ENCODE assay signal across 8 cellular contexts in the genomic region with DNA sequence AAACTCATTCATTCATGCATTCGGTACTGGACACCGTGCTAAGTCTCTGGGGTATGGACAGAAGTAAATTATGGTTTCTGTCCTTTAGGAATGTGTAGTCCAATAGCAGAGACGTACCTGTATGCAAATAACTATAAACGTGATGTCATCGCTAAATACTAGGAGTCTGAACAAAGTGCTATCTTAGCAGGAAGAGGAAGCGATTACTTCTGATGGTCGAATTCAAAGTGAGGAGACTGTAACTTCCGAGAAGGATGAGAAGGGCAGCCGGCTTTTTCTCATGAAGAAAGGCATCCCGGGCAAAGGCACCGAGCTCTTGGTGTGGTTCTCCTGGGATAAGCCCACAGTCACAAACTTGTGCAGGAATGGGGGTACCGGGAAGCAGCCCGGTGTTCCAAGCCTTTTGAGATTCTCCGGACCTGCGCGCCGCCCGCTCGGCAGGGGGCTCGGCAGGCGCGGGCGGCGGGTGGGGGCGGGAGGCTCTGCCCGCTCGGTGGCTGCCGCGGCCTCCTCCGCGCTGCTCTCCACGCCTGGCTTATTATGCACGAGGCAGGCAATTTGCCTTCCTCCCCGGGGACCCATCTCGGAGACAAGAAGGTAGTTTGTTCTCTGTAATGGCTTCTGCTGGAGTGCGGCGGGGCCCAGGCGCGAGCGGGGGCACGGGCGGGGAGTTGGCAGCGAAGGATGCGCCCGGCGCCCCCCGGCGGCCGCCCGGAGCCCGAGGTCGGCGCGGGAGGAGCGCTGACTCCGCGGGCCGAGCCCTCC.
DNase-seq lines count a peak whose midpoint lies in the region; ATAC-seq and TF ChIP-seq lines count a peak whose summit lies in the region.

No MANE protein-coding gene starts in this region.

- no peaks in the 10 kb centered on the region for H3K36me3 ChIP-seq in right lobe of liver

- CTCF ChIA-PET in AG04450 (lab: Charles Lee): interaction anchor here (0.6 to 23.1 kb wide), 22 partner anchors 8 to 148 kb away, joined by 3 to 1031 read pairs (median 5); partner anchors contain the start of gene KIRREL1

- H3K4me1 ChIP-seq in right lobe of liver: peaks cover 0 to 4% (median 0%) of the 10 kb centered on the region in 4 donors

- DNase-seq in AG04450 (ENCODE audit: low read depth, low spot score) (no peak), HT-29 (ENCODE audit: low spot score) (peak; percentile 39), SW480 (ENCODE audit: low spot score) (peak; percentile 35), coronary artery (ENCODE audit: low spot score) (peak; percentile 62), right lobe of liver (no peak), posterior vena cava (ENCODE audit: low spot score) (no peak)
- peak; percentile 12 to 15 for DNase-seq in stimulated activated CD8-positive, alpha-beta memory T cell treated with anti-CD3 and anti-CD28 coated beads, Interleukin-2, amount 100 ng/mL, for 48 hours (ENCODE audit: low read depth in 2 of 2)

- ATAC-seq in right lobe of liver: peak; percentile 44 to 56 (median 52)
- ATAC-seq in GM19023 (IDR thresholded peaks at IDR 0.05; ENCODE audit: unreplicated experiment): no peak

- H3K27ac ChIP-seq in AG04450 (ENCODE audit: low read depth, low read length): no peak overlapping the region
- H3K27ac ChIP-seq in coronary artery: no peak overlapping the region
- no peak overlapping the region for H3K27ac ChIP-seq in right lobe of liver

- H3K27me3 ChIP-seq in AG04450 (ENCODE audit: control insufficient read depth, insufficient read depth, low read length) (peaks cover 13% of the 10 kb centered on the region), right lobe of liver (no peaks in the 10 kb centered on the region)

- POLR2A ChIA-PET in AG04450 (lab: Yijun Ruan, JAX): interaction anchor here (1.0 kb wide), 1 partner anchor 149 kb away, joined by 3 read pairs; no protein-coding TSS in a partner anchor

- peaks cover 5% of the 10 kb centered on the region; the same call in 1 of the 2 replicates for H3K9me3 ChIP-seq in AG04450 (ENCODE audit: control insufficient read depth, insufficient read depth, low read length)
- no peaks in the 10 kb centered on the region for H3K9me3 ChIP-seq in right lobe of liver

- TF ChIP-seq CTCF in AG04450 (IDR thresholded peaks at IDR 0.05; ENCODE audit: low read depth, low read length) (peak; percentile 28), coronary artery (IDR thresholded peaks at IDR 0.05) (no peak), right lobe of liver (IDR thresholded peaks at IDR 0.05) (peak; percentile 17 to 43 (median 33))

- no peak for TF ChIP-seq POLR2A in right lobe of liver (IDR thresholded peaks at IDR 0.05)

- WGBS in right lobe of liver (ENCODE audit: insufficient coverage, low coverage, low lambda C conversion rate, missing lambda C conversion rate): 10% methylated on average over 24 of the region's 58 CpGs

- intact Hi-C loops in right lobe of liver (cut with DNase I) (loop anchor here in 1 of 2 donors (10.0 kb wide), 2 partner anchors 118 to 148 kb away; partner anchors contain the start of gene KIRREL1), posterior vena cava (cut with DNase I) (no loop called here)

- H3K4me3 ChIP-seq in AG04450 (ENCODE audit: low read depth, low read length) (peak overlapping the region; percentile 61), coronary artery (peak overlapping the region; percentile 75), right lobe of liver (peak overlapping the region; percentile 23 to 38 (median 31))

Comparison
In these comparisons a context has a peak if more than half of its experiments do, and no peak if none do; other contexts are left out.
1. DNase-seq: peak in HT-29 (single experiment), SW480 (single experiment), coronary artery (single experiment) and stimulated activated CD8-positive, alpha-beta memory T cell treated with anti-CD3 and anti-CD28 coated beads, Interleukin-2, amount 100 ng/mL, for 48 hours (2 of 2); none in AG04450 (single experiment), right lobe of liver (0 of 3) and posterior vena cava (single experiment).
2. Peak in every context shown above with its lines, with median percentiles within 50 percentile points of each other: H3K4me3 ChIP-seq.